In genomic region chr7:139769066-139769465, GRCh38 we compare ENCODE assay signal across 1 cellular context.
TF ChIP-seq lines count a peak whose summit lies in the region.

No MANE protein-coding gene starts in this region.

TF ChIP-seq in WTC11, 78 proteins besides CTCF, POLR2A, EP300 and RAD21 (continued from another document):
- TF ChIP-seq, protein P1, sequence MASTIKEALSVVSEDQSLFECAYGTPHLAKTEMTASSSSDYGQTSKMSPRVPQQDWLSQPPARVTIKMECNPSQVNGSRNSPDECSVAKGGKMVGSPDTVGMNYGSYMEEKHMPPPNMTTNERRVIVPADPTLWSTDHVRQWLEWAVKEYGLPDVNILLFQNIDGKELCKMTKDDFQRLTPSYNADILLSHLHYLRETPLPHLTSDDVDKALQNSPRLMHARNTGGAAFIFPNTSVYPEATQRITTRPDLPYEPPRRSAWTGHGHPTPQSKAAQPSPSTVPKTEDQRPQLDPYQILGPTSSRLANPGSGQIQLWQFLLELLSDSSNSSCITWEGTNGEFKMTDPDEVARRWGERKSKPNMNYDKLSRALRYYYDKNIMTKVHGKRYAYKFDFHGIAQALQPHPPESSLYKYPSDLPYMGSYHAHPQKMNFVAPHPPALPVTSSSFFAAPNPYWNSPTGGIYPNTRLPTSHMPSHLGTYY (CRISPR knock-in tag; IDR thresholded peaks at IDR 0.05): no peak
- TF ChIP-seq FOXK1 (CRISPR knock-in tag; IDR thresholded peaks at IDR 0.05) (no peak), E2F1 (CRISPR knock-in tag; IDR thresholded peaks at IDR 0.05) (no peak), ZNF121 (CRISPR knock-in tag; IDR thresholded peaks at IDR 0.05) (no peak)
